In the genomic region with DNA sequence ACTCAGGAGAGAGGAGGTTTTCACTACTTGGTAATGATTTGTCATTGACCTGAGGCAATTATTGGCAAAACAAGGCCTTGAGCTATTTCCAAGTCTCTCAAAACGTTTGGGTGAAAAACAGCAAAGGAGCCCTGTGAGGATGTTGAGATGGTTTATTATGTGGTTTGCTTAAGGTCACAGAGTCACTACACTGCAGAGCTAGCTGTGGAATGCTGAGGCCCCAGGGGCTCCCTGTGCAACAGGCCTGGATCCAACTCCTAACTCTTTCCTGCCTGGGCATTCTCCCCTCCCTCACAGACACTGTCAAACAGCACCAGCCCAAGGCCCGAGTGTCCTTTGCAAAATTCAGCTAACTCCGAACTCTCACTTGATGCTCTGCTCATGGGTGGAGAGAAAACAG, we compare ENCODE assay signal across 21 cellular contexts.
"Had no signal": no experiment of that assay in that cellular context is flagged by ENCODE, and none has a peak within 500 bp of the region (broad histone marks: within the 10 kb centered on the region; RNA-seq: fewer than 3 reads in every experiment).

No MANE protein-coding gene starts in this region.

- H3K4me1 Mint-ChIP-seq: activated naive CD8-positive, alpha-beta T cell treated with anti-CD3 and anti-CD28 coated beads, Interleukin-2, amount 50 U/mL, for 24 hours; activated T-helper 17 cell treated with anti-CD3 and anti-CD28 coated beads, Interleukin-2, amount 50 U/mL, for 72 hours; memory B cell; T-cell had no signal

- H3K36me3 Mint-ChIP-seq: memory B cell, T-cell had no signal

- DNase-seq: activated CD4-positive, alpha-beta T cell treated with anti-CD3 and anti-CD28 coated beads, Interleukin-2, amount 50 U/mL, for 1 hour; activated naive CD4-positive, alpha-beta T cell treated with anti-CD3 and anti-CD28 coated beads for 36 hours; activated naive CD8-positive, alpha-beta T cell treated with anti-CD3 and anti-CD28 coated beads, Interleukin-2, amount 50 U/mL, for 24 hours; activated T-cell treated with anti-CD3 and anti-CD28 coated beads for 4 hours; central memory CD4-positive, alpha-beta T cell; cortex of kidney; effector CD8-positive, alpha-beta T cell; foreskin keratinocyte; heart left ventricle; left ventricle myocardium inferior; psoas muscle; sigmoid colon; stimulated activated CD4-positive, alpha-beta T cell treated with anti-CD3 and anti-CD28 coated beads, Interleukin-12 subunit alpha, Interleukin-12 subunit beta, amount 100 ng/mL, for 4 hours; stimulated activated CD4-positive, alpha-beta T cell treated with anti-CD3 and anti-CD28 coated beads, Interleukin-2, amount 100 ng/mL, for 24 hours; T-cell; T-helper 9 cell; uterus had no signal

- H3K27me3 Mint-ChIP-seq: activated naive CD8-positive, alpha-beta T cell treated with anti-CD3 and anti-CD28 coated beads, Interleukin-2, amount 50 U/mL, for 24 hours; activated T-helper 17 cell treated with anti-CD3 and anti-CD28 coated beads, Interleukin-2, amount 50 U/mL, for 72 hours; memory B cell; natural killer cell treated with Interleukin-12 subunit alpha and Interleukin-12 subunit beta and Interleukin-15 and Interleukin-18, amount 100 ng/mL, for 72 hours; T-cell had no signal

- H3K27ac Mint-ChIP-seq: activated naive CD4-positive, alpha-beta T cell treated with anti-CD3 and anti-CD28 coated beads for 36 hours; activated naive CD8-positive, alpha-beta T cell treated with anti-CD3 and anti-CD28 coated beads, Interleukin-2, amount 50 U/mL, for 24 hours; activated T-helper 17 cell treated with anti-CD3 and anti-CD28 coated beads, Interleukin-2, amount 50 U/mL, for 72 hours; memory B cell; natural killer cell treated with Interleukin-12 subunit alpha and Interleukin-12 subunit beta and Interleukin-15 and Interleukin-18, amount 100 ng/mL, for 72 hours; T-cell had no signal

- H3K36me3 ChIP-seq: heart left ventricle, left ventricle myocardium inferior, sigmoid colon, uterus had no signal

- H3K4me1 ChIP-seq: foreskin keratinocyte, heart left ventricle, left ventricle myocardium inferior, psoas muscle, sigmoid colon, uterus had no signal

- H3K4me3 ChIP-seq: heart left ventricle, left ventricle myocardium inferior, psoas muscle, sigmoid colon, uterus had no signal

- ATAC-seq: activated CD4-positive, CD25-positive, alpha-beta regulatory T cell treated with anti-CD3 and anti-CD28 coated beads, Interleukin-2, amount 50 U/mL, for 24 hours; activated naive CD8-positive, alpha-beta T cell treated with anti-CD3 and anti-CD28 coated beads, Interleukin-2, amount 50 U/mL, for 24 hours; activated T-helper 17 cell treated with anti-CD3 and anti-CD28 coated beads, Interleukin-2, amount 50 U/mL, for 72 hours; foreskin keratinocyte; heart left ventricle; natural killer cell treated with Interleukin-12 subunit alpha and Interleukin-12 subunit beta and Interleukin-15 and Interleukin-18, amount 100 ng/mL, for 72 hours; psoas muscle; T-cell had no signal

- H3K9me3 ChIP-seq: left ventricle myocardium inferior, psoas muscle, uterus had no signal

- H3K27ac ChIP-seq: foreskin keratinocyte, heart left ventricle, left ventricle myocardium inferior, psoas muscle, sigmoid colon, uterus had no signal

- H3K4me3 Mint-ChIP-seq: activated naive CD4-positive, alpha-beta T cell treated with anti-CD3 and anti-CD28 coated beads for 36 hours; activated naive CD8-positive, alpha-beta T cell treated with anti-CD3 and anti-CD28 coated beads, Interleukin-2, amount 50 U/mL, for 24 hours; activated T-helper 17 cell treated with anti-CD3 and anti-CD28 coated beads, Interleukin-2, amount 50 U/mL, for 72 hours; memory B cell; natural killer cell treated with Interleukin-12 subunit alpha and Interleukin-12 subunit beta and Interleukin-15 and Interleukin-18, amount 100 ng/mL, for 72 hours; T-cell had no signal

- H3K27me3 ChIP-seq: foreskin keratinocyte, heart left ventricle, sigmoid colon, uterus had no signal
